In the genomic region with DNA sequence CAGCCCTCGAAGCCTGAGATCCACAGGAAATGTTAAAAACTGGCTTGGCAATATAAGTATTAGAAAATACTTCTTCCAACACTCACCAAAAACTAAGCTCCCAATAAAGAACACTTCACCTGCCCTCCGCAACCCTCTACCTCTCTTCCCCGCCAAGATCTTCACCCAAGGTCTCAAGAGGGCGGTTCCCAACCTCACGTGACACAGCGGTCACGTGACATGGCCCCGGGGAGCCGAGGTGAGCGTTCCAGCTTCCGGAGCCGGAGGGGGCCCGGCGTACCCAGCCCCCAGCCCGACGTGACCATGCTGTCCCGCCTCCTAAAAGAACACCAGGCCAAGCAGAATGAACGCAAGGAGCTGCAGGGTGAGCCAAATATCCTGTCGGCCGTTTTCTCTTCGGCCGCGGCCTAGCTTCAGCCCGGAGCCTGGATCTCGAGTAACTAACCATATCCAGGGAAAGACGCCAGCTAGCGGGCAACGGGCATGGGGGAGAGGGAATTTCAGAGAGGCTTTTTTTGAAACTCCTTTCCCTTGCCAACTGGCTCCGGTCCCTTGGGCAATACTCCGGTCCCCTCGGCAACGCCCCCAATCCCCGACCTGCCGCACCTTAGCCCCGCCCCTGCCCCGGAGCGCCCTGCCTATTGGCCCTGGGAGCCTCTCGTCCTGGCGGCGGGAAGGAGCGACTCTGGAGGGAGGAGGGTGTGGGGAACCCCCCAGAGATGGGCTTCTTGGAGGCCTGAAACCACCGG, we compare ENCODE assay signal across 8 cellular contexts. TPM values are rescaled to one million over a fixed set of nuclear protein-coding genes. Genes with fewer than 3 reads are reported as not detected.
DNase-seq lines count a peak whose midpoint lies in the region; ATAC-seq and TF ChIP-seq lines count a peak whose summit lies in the region.

A gene (plus strand): TSS at position 214 of the 749 bp plus-strand sequence. CDS start 6 bp downstream, at position 220.

- H3K4me3 Mint-ChIP-seq in activated T-cell treated with anti-CD3 and anti-CD28 coated beads, Interleukin-2, amount 50 U/mL, for 24 hours: peak within 1 kb of the TSS; percentile 91

- DNase-seq in DMS53 treated with DMSO at 0.1 percent for 48 hours (lab: John Stamatoyannopoulos, UW; ENCODE audit: unreplicated experiment): peak; percentile 70
- peak; percentile 35 for DNase-seq in KG1 (lab: John Stamatoyannopoulos, UW)
- DNase-seq in activated T-cell treated with anti-CD3 and anti-CD28 coated beads, Interleukin-2, amount 50 U/mL, for 24 hours: peak; percentile 95
- DNase-seq in erythroblast (lab: John Stamatoyannopoulos, UW): peak; percentile 96 to 97
- peak; percentile 78 to 85 for DNase-seq in stimulated activated CD8-positive, alpha-beta memory T cell treated with anti-CD3 and anti-CD28 coated beads, Interleukin-7, amount 100 ng/mL, for 1 hour (ENCODE audit: low read depth in 2 of 2)

- peaks cover 40% of the 10 kb centered on the region for H3K36me3 Mint-ChIP-seq in activated T-cell treated with anti-CD3 and anti-CD28 coated beads, Interleukin-2, amount 50 U/mL, for 24 hours (ENCODE audit: low read depth)

- H3K9me3 ChIP-seq in mucosa of stomach (ENCODE audit: control insufficient read depth, low read length): no peaks in the 10 kb centered on the region

- H3K27me3 ChIP-seq in mucosa of stomach (ENCODE audit: control insufficient read depth, insufficient read depth, low read length): peaks cover 6% of the 10 kb centered on the region

- peak within 1 kb of the TSS; percentile 90 for H3K9ac ChIP-seq in mucosa of stomach (ENCODE audit: low read length)

- ATAC-seq in GM21723 (IDR thresholded peaks at IDR 0.05; ENCODE audit: unreplicated experiment): peak; percentile 90

- TF ChIP-seq POLR2A in erythroblast (IDR thresholded peaks at IDR 0.05; ENCODE audit: low read length): peak; percentile 72

- no peaks in the 10 kb centered on the region for H3K27me3 Mint-ChIP-seq in activated T-cell treated with anti-CD3 and anti-CD28 coated beads, Interleukin-2, amount 50 U/mL, for 24 hours

- peak within 1 kb of the TSS; percentile 97 for H3K27ac Mint-ChIP-seq in activated T-cell treated with anti-CD3 and anti-CD28 coated beads, Interleukin-2, amount 50 U/mL, for 24 hours

- peaks cover 44% of the 10 kb centered on the region for H3K4me1 Mint-ChIP-seq in activated T-cell treated with anti-CD3 and anti-CD28 coated beads, Interleukin-2, amount 50 U/mL, for 24 hours (ENCODE audit: low read depth)

- H3K4me1 ChIP-seq in mucosa of stomach (ENCODE audit: control insufficient read depth, insufficient read depth, low read length): peaks cover 48% of the 10 kb centered on the region

- peak within 1 kb of the TSS; percentile 89 for H3K4me3 ChIP-seq in mucosa of stomach (ENCODE audit: low read length)

- no peaks in the 10 kb centered on the region for H3K36me3 ChIP-seq in mucosa of stomach (ENCODE audit: control insufficient read depth, insufficient read depth, low read length)

- H3K9me3 Mint-ChIP-seq in activated T-cell treated with anti-CD3 and anti-CD28 coated beads, Interleukin-2, amount 50 U/mL, for 24 hours: no peaks in the 10 kb centered on the region

TF ChIP-seq in PFSK-1, 5 proteins besides CTCF, POLR2A, EP300 and RAD21:
- peak; percentile 60; the same call in 1 of the 2 replicates for TF ChIP-seq POLR2AphosphoS5 (IDR thresholded peaks at IDR 0.05; ENCODE audit: low read depth, low read length)
- TF ChIP-seq, protein P1, sequence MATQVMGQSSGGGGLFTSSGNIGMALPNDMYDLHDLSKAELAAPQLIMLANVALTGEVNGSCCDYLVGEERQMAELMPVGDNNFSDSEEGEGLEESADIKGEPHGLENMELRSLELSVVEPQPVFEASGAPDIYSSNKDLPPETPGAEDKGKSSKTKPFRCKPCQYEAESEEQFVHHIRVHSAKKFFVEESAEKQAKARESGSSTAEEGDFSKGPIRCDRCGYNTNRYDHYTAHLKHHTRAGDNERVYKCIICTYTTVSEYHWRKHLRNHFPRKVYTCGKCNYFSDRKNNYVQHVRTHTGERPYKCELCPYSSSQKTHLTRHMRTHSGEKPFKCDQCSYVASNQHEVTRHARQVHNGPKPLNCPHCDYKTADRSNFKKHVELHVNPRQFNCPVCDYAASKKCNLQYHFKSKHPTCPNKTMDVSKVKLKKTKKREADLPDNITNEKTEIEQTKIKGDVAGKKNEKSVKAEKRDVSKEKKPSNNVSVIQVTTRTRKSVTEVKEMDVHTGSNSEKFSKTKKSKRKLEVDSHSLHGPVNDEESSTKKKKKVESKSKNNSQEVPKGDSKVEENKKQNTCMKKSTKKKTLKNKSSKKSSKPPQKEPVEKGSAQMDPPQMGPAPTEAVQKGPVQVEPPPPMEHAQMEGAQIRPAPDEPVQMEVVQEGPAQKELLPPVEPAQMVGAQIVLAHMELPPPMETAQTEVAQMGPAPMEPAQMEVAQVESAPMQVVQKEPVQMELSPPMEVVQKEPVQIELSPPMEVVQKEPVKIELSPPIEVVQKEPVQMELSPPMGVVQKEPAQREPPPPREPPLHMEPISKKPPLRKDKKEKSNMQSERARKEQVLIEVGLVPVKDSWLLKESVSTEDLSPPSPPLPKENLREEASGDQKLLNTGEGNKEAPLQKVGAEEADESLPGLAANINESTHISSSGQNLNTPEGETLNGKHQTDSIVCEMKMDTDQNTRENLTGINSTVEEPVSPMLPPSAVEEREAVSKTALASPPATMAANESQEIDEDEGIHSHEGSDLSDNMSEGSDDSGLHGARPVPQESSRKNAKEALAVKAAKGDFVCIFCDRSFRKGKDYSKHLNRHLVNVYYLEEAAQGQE (IDR thresholded peaks at IDR 0.05; ENCODE audit: insufficient read depth in 1 of 2, low read depth in 2 of 2, low read length in 2 of 2): no peak
- peak; percentile 93; the same call in 1 of the 2 replicates for TF ChIP-seq SIN3A (IDR thresholded peaks at IDR 0.05; ENCODE audit: borderline replicate concordance, insufficient read depth, low read length)
- peak; percentile 50 for TF ChIP-seq FOXP2 (optimal IDR thresholded peaks at IDR 0.05; ENCODE audit: borderline replicate concordance, extremely low read depth, extremely low read length, insufficient read depth)
- 0 out of 2 replicates have a peak, but pooled peaks have one; percentile 16 for TF ChIP-seq TAF1 (IDR thresholded peaks at IDR 0.05; ENCODE audit: borderline replicate concordance, insufficient read depth, low read length)

RNA-seq across cellular contexts. Expression of the gene that starts here (rescaled TPM):
- 82.3 TPM for polyA plus RNA-seq in PFSK-1 (2012; ENCODE audit: insufficient read length, low read depth)

Comparison
In these comparisons a context has a peak if more than half of its experiments do, and no peak if none do; other contexts are left out.
1. Peak in every context shown above with its lines: DNase-seq, ATAC-seq and H3K4me3 ChIP-seq.
2. DNase-seq: peak in every context shown above with its lines; median percentile 96 in erythroblast; 95 in activated T-cell treated with anti-CD3 and anti-CD28 coated beads, Interleukin-2, amount 50 U/mL, for 24 hours; 82 in stimulated activated CD8-positive, alpha-beta memory T cell treated with anti-CD3 and anti-CD28 coated beads, Interleukin-7, amount 100 ng/mL, for 1 hour; 70 in DMS53 treated with DMSO at 0.1 percent for 48 hours; 35 in KG1.